In genomic region chr12:57752668-57753000, GRCh38 we compare ENCODE assay signal across 8 cellular contexts. TPM values are rescaled to one million over a fixed set of nuclear protein-coding genes. Genes with fewer than 3 reads are reported as not detected.
A peak's percentile ranks its signal among the peaks of the same experiment; 100 is the strongest.
DNase-seq lines count a peak whose midpoint lies in the region; FAIRE-seq and TF ChIP-seq lines count a peak whose summit lies in the region.

No MANE protein-coding gene starts in this region.

- H3K4me3 ChIP-seq in HFF-Myc (replicated peaks; ENCODE audit: low read depth, low read length) (peak overlapping the region; percentile 17), smooth muscle cell (peak overlapping the region; percentile 43)

- peaks cover 57% of the 10 kb centered on the region for H3K4me1 Mint-ChIP-seq in activated CD4-positive, alpha-beta memory T cell treated with anti-CD3 and anti-CD28 coated beads, Interleukin-2, amount 10 ng/mL, durations not matched to agents 7 days and 5 days
- H3K4me1 Mint-ChIP-seq in glutamatergic neuron (ENCODE audit: low read depth, unreplicated experiment), result peaks cover 28% of the 10 kb centered on the region

- no peak overlapping the region for H2AFZ ChIP-seq in smooth muscle cell (ENCODE audit: low read depth)

- WGBS in smooth muscle cell (ENCODE audit: low lambda C conversion rate), result 11% methylated on average over 3 of the region's 5 CpGs

- no peaks in the 10 kb centered on the region for H4K20me1 ChIP-seq in smooth muscle cell (ENCODE audit: low read depth)

- peaks cover 23% of the 10 kb centered on the region for H3K79me2 ChIP-seq in smooth muscle cell (ENCODE audit: low read depth)

- TF ChIP-seq CTCF in HFF-Myc (IDR thresholded peaks at IDR 0.05; ENCODE audit: low read depth, low read length, missing control alignments) (no peak), glutamatergic neuron (IDR thresholded peaks at IDR 0.05; ENCODE audit: partially characterized antibody, unreplicated experiment) (no peak), smooth muscle cell (IDR thresholded peaks at IDR 0.05; ENCODE audit: borderline replicate concordance, insufficient read depth, poor library complexity, severe bottlenecking) (no peak)

- H3K27ac Mint-ChIP-seq in activated CD4-positive, alpha-beta memory T cell treated with anti-CD3 and anti-CD28 coated beads, Interleukin-2, amount 10 ng/mL, durations not matched to agents 7 days and 5 days, result peak overlapping the region; percentile 74
- peak overlapping the region; percentile 100 for H3K27ac Mint-ChIP-seq in glutamatergic neuron (ENCODE audit: unreplicated experiment)

- peak overlapping the region; percentile 12 for H3K9ac ChIP-seq in smooth muscle cell (ENCODE audit: low read depth)

- H3K9me3 Mint-ChIP-seq in activated CD4-positive, alpha-beta memory T cell treated with anti-CD3 and anti-CD28 coated beads, Interleukin-2, amount 10 ng/mL, durations not matched to agents 7 days and 5 days, result no peaks in the 10 kb centered on the region
- peaks cover 22% of the 10 kb centered on the region for H3K9me3 Mint-ChIP-seq in glutamatergic neuron (ENCODE audit: unreplicated experiment)

- no peaks in the 10 kb centered on the region for H3K36me3 ChIP-seq in smooth muscle cell (ENCODE audit: low read depth)

- POLR2A ChIA-PET in activated CD4-positive, alpha-beta memory T cell treated with anti-CD3 and anti-CD28 coated beads, Interleukin-2, amount 10 ng/mL, durations not matched to agents 7 days and 5 days (lab: Charles Lee), result interaction anchor here (0.9 to 1.3 kb wide), 8 partner anchors 11 to 1064 kb away, joined by 3 to 10 read pairs (median 3); partner anchors contain the start of genes EEF1AKMT3, METTL1, PTGES3 and SHMT2

- no peak for FAIRE-seq in RCC 7860 (lab: Jason Lieb, UNC)

- H3K36me3 Mint-ChIP-seq in activated CD4-positive, alpha-beta memory T cell treated with anti-CD3 and anti-CD28 coated beads, Interleukin-2, amount 10 ng/mL, durations not matched to agents 7 days and 5 days (ENCODE audit: low read depth), result peaks cover 37% of the 10 kb centered on the region
- peaks cover 8% of the 10 kb centered on the region for H3K36me3 Mint-ChIP-seq in glutamatergic neuron (ENCODE audit: unreplicated experiment)

- H3K27me3 ChIP-seq in smooth muscle cell (ENCODE audit: low read depth), result peaks cover 31% of the 10 kb centered on the region

- DNase-seq in HFF-Myc (ENCODE audit: extremely low read depth, low read depth), result no peak
- DNase-seq in activated CD4-positive, alpha-beta memory T cell treated with anti-CD3 and anti-CD28 coated beads, Interleukin-2, amount 10 ng/mL, durations not matched to agents 7 days and 5 days, result no peak
- no peak for DNase-seq in glutamatergic neuron
- DNase-seq in smooth muscle cell (lab: John Stamatoyannopoulos, UW; ENCODE audit: unreplicated experiment), result no peak
- DNase-seq in stimulated activated CD4-positive, alpha-beta T cell treated with anti-CD3 and anti-CD28 coated beads, Interleukin-2, amount 100 ng/mL, for 24 hours, result no peak
- DNase-seq in OCI-M2 (lab: John Stamatoyannopoulos, UW; ENCODE audit: unreplicated experiment), result no peak
- DNase-seq in hepatic stellate cell (ENCODE audit: low spot score), result no peak
- DNase-seq in RCC 7860 (ENCODE audit: low spot score), result no peak

- H3K4me2 ChIP-seq in smooth muscle cell, result peak overlapping the region; percentile 80

- peaks cover 10% of the 10 kb centered on the region for H3F3A ChIP-seq in smooth muscle cell (ENCODE audit: low read depth)

- H3K9me3 ChIP-seq in smooth muscle cell (replicated peaks; ENCODE audit: low read depth), result no peaks in the 10 kb centered on the region

- H3K4me1 ChIP-seq in smooth muscle cell (ENCODE audit: low read depth), result peaks cover 23% of the 10 kb centered on the region

- H3K27ac ChIP-seq in smooth muscle cell (ENCODE audit: low read depth), result peak overlapping the region; percentile 35

- peak overlapping the region; percentile 95 for H3K4me3 Mint-ChIP-seq in activated CD4-positive, alpha-beta memory T cell treated with anti-CD3 and anti-CD28 coated beads, Interleukin-2, amount 10 ng/mL, durations not matched to agents 7 days and 5 days
- peak overlapping the region; percentile 100 for H3K4me3 Mint-ChIP-seq in glutamatergic neuron (ENCODE audit: unreplicated experiment)

- CTCF ChIA-PET in activated CD4-positive, alpha-beta memory T cell treated with anti-CD3 and anti-CD28 coated beads, Interleukin-2, amount 10 ng/mL, durations not matched to agents 7 days and 5 days (lab: Charles Lee), result no interaction called here

- H3K27me3 Mint-ChIP-seq in activated CD4-positive, alpha-beta memory T cell treated with anti-CD3 and anti-CD28 coated beads, Interleukin-2, amount 10 ng/mL, durations not matched to agents 7 days and 5 days, result peaks cover 3% of the 10 kb centered on the region
- H3K27me3 Mint-ChIP-seq in glutamatergic neuron (ENCODE audit: unreplicated experiment), result peaks cover 19% of the 10 kb centered on the region

RNA-seq across cellular contexts. Expression of gene CDK4, which starts 0.5 kb away (rescaled TPM):
- total RNA-seq in activated CD4-positive, alpha-beta memory T cell treated with anti-CD3 and anti-CD28 coated beads, Interleukin-2, amount 10 ng/mL, durations not matched to agents 7 days and 5 days, result 10 to 100 TPM; 87.7 to 88.6 TPM
- 123 TPM for total RNA-seq in glutamatergic neuron (ENCODE audit: unreplicated experiment)
- total RNA-seq in smooth muscle cell, result 144 and 158 TPM in 2 replicates
- 215 and 235 TPM in 2 replicates for polyA plus RNA-seq in smooth muscle cell

RNA-seq across cellular contexts. Expression of gene MARCHF9, which starts 2.3 kb away (rescaled TPM):
- 10 to 100 TPM; 29.2 to 31.4 TPM for total RNA-seq in activated CD4-positive, alpha-beta memory T cell treated with anti-CD3 and anti-CD28 coated beads, Interleukin-2, amount 10 ng/mL, durations not matched to agents 7 days and 5 days
- total RNA-seq in glutamatergic neuron (ENCODE audit: unreplicated experiment), result 26.7 TPM
- total RNA-seq in smooth muscle cell, result 6.5 and 8.6 TPM in 2 replicates
- polyA plus RNA-seq in smooth muscle cell, result 3.7 and 6.8 TPM in 2 replicates

RNA-seq across cellular contexts. Expression of gene TSPAN31, which starts 7.8 kb away (rescaled TPM):
- 10 to 100 TPM; 21.8 to 23.0 TPM for total RNA-seq in activated CD4-positive, alpha-beta memory T cell treated with anti-CD3 and anti-CD28 coated beads, Interleukin-2, amount 10 ng/mL, durations not matched to agents 7 days and 5 days
- 27.2 TPM for total RNA-seq in glutamatergic neuron (ENCODE audit: unreplicated experiment)
- 68.0 and 105 TPM in 2 replicates for total RNA-seq in smooth muscle cell
- 48.6 and 55.1 TPM in 2 replicates for polyA plus RNA-seq in smooth muscle cell

RNA-seq across cellular contexts. Expression of gene AGAP2, which starts 14.1 kb away (rescaled TPM):
- 10 to 100 TPM; 84.5 to 85.1 TPM for total RNA-seq in activated CD4-positive, alpha-beta memory T cell treated with anti-CD3 and anti-CD28 coated beads, Interleukin-2, amount 10 ng/mL, durations not matched to agents 7 days and 5 days
- total RNA-seq in glutamatergic neuron (ENCODE audit: unreplicated experiment) (45.5 TPM), smooth muscle cell (not detected in 2 replicates)
- polyA plus RNA-seq in smooth muscle cell, result not detected in 2 replicates

RNA-seq across cellular contexts. Expression of gene CYP27B1, which starts 14.2 kb away (rescaled TPM):
- total RNA-seq in activated CD4-positive, alpha-beta memory T cell treated with anti-CD3 and anti-CD28 coated beads, Interleukin-2, amount 10 ng/mL, durations not matched to agents 7 days and 5 days, result 1 to 10 TPM; 3.3 to 4.3 TPM
- total RNA-seq in glutamatergic neuron (ENCODE audit: unreplicated experiment) (1.7 TPM), smooth muscle cell (0.81 and 0.90 TPM in 2 replicates)
- polyA plus RNA-seq in smooth muscle cell, result 1.3 and 1.7 TPM in 2 replicates
